In genomic region chr11:37323843-37324242, GRCh38 we compare ENCODE assay signal across 26 cellular contexts.
"Had no signal": no experiment of that assay in that cellular context is flagged by ENCODE, and none has a peak within 500 bp of the region (broad histone marks: within the 10 kb centered on the region; RNA-seq: fewer than 3 reads in every experiment).

No MANE protein-coding gene starts in this region.

- FAIRE-seq: urothelium cell line had no signal

- H3K27ac ChIP-seq: stomach, testis, thoracic aorta, thyroid gland, tibial artery, tibial nerve, transverse colon, upper lobe of left lung, upper lobe of right lung, uterus, vagina had no signal

- H3K27me3 ChIP-seq: stomach, testis, thyroid gland, tibial artery, tibial nerve, transverse colon, upper lobe of left lung, upper lobe of right lung, uterus, vagina had no signal

- H3K4me3 ChIP-seq: stomach, testis, thoracic aorta, thyroid gland, tibial artery, tibial nerve, transverse colon, upper lobe of left lung, upper lobe of right lung, uterus, vagina had no signal

- ATAC-seq: stimulated activated effector memory CD8-positive, alpha-beta T cell treated with anti-CD3 and anti-CD28 coated beads, Interleukin-12 subunit alpha, Interleukin-12 subunit beta, amount 100 ng/mL, for 72 hours; stimulated activated memory B cell treated with anti-CD40 and anti-IgM and Interleukin-4, amounts not matched to agents 10 μg/mL and 1 μg/mL and 100 μg/mL, for 72 hours; stimulated activated naive B cell treated with anti-CD40 and anti-IgM and Interleukin-4, amounts not matched to agents 10 μg/mL and 1 μg/mL and 100 μg/mL, for 72 hours; stimulated activated naive CD8-positive, alpha-beta T cell treated with anti-CD3 and anti-CD28 coated beads, Interleukin-15, amount 100 ng/mL, for 72 hours; stimulated activated naive CD8-positive, alpha-beta T cell treated with anti-CD3 and anti-CD28 coated beads, Interleukin-15, Interleukin-2, amounts not matched to agents 100 U/mL and 50 U/mL, for 24 hours; upper lobe of right lung had no signal

- H3K36me3 ChIP-seq: stomach, thoracic aorta, thyroid gland, tibial artery, tibial nerve, transverse colon, upper lobe of left lung, upper lobe of right lung, uterus, vagina had no signal

- H3K4me1 ChIP-seq: stomach, testis, thyroid gland, tibial artery, tibial nerve, transverse colon, upper lobe of left lung, upper lobe of right lung, uterus, vagina had no signal

- H3K9me3 ChIP-seq: stomach, testis, thoracic aorta, thyroid gland, tibial artery, tibial nerve, upper lobe of left lung, upper lobe of right lung, uterus, vagina had no signal

- DNase-seq: stimulated activated CD4-positive, alpha-beta T cell treated with anti-CD3 and anti-CD28 coated beads, Interleukin-2, amount 100 ng/mL, for 48 hours; stimulated activated CD4-positive, alpha-beta T cell treated with anti-CD3 and anti-CD28 coated beads, Interleukin-4, amount 100 ng/mL, for 1 hour; stimulated activated CD4-positive, alpha-beta T cell treated with anti-CD3 and anti-CD28 coated beads, Interleukin-4, amount 100 ng/mL, for 24 hours; stimulated activated CD4-positive, alpha-beta T cell treated with anti-CD3 and anti-CD28 coated beads, Interleukin-4, amount 100 ng/mL, for 4 hours; stimulated activated CD8-positive, alpha-beta memory T cell treated with anti-CD3 and anti-CD28 coated beads, Interleukin-4, amount 100 ng/mL, for 48 hours; stimulated activated naive B cell treated with anti-CD40 and anti-IgM and Interleukin-4, amounts not matched to agents 10 μg/mL and 1 μg/mL and 100 μg/mL, for 72 hours; stimulated activated naive CD4-positive, alpha-beta T cell; stimulated activated naive CD4-positive, alpha-beta T cell treated with Interleukin-2 at 50 U/mL for 16 hours; stimulated activated naive CD8-positive, alpha-beta T cell treated with anti-CD3 and anti-CD28 coated beads, Interleukin-15, amount 100 ng/mL, for 72 hours; stimulated activated naive CD8-positive, alpha-beta T cell treated with anti-CD3 and anti-CD28 coated beads, Interleukin-15, Interleukin-2, amounts not matched to agents 100 U/mL and 50 U/mL, for 24 hours; stomach; substantia nigra; testis; thyroid gland; tibial artery; transverse colon; trophoblast cell; upper lobe of left lung; upper lobe of right lung; uterus had no signal
